13 cellular contexts compared by ENCODE assay signal in the genomic region with DNA sequence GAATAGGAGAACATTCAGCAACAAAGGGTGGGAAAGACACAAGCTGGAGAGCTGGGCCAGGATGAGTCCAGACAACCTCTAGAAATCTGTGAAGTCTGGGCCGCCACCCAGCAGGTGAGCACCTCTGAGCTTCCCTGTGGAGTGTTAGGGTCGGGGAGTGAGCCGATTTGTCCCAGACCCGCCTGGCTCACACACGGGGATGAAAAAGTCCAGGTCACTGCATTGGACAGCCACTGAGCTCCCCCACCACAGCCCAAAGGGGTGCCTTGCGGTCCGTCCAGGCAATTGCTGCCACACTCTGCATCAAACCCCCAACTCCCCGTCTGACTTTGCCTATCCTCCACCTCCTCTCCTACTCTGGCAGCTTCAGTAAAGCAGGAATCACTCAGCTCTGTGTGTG. TPM values are rescaled to one million over a fixed set of nuclear protein-coding genes. Genes with fewer than 3 reads are reported as not detected.
A peak's percentile ranks its signal among the peaks of the same experiment; 100 is the strongest.
DNase-seq lines count a peak whose midpoint lies in the region; ATAC-seq and TF ChIP-seq lines count a peak whose summit lies in the region.
"Had no signal": no experiment of that assay in that cellular context is flagged by ENCODE, and none has a peak within 500 bp of the region (broad histone marks: within the 10 kb centered on the region; RNA-seq: fewer than 3 reads in every experiment).

No MANE protein-coding gene starts in this region.

- no peak overlapping the region for H4K5ac ChIP-seq in mesendoderm (ENCODE audit: low read length)

- no peak overlapping the region for H4K8ac ChIP-seq in mesendoderm (ENCODE audit: low read depth, low read length)

- no peak overlapping the region for H2BK15ac ChIP-seq in mesendoderm (replicated peaks; ENCODE audit: low read depth)

- no peak overlapping the region for H3K9ac ChIP-seq in mesendoderm (ENCODE audit: low read length)

- H3K27ac ChIP-seq in mesendoderm (ENCODE audit: low read depth, low read length) (no peak overlapping the region), RWPE1 (no peak overlapping the region)

- H3K79me2 ChIP-seq in mesendoderm (ENCODE audit: control insufficient read depth, insufficient read depth, low read length), result no peaks in the 10 kb centered on the region

- no peak for TF ChIP-seq CTCF in WTC11 (IDR thresholded peaks at IDR 0.05)
- TF ChIP-seq CTCF in osteocyte (IDR thresholded peaks at IDR 0.05), result no peak
- TF ChIP-seq CTCF in foreskin fibroblast (IDR thresholded peaks at IDR 0.05; ENCODE audit: low read depth, low read length), result no peak
- TF ChIP-seq CTCF in RWPE1 (conservative IDR thresholded peaks at IDR 0.05; ENCODE audit: low read depth), result no peak

- H3K9me3 Mint-ChIP-seq in WTC11, result no peaks in the 10 kb centered on the region
- H3K9me3 Mint-ChIP-seq in osteocyte (ENCODE audit: unreplicated experiment), result peaks cover 4% of the 10 kb centered on the region
- H3K9me3 Mint-ChIP-seq: CD4-positive, alpha-beta memory T cell had no signal

- no peaks in the 10 kb centered on the region for H3K27me3 Mint-ChIP-seq in WTC11 (ENCODE audit: low read depth)
- no peaks in the 10 kb centered on the region for H3K27me3 Mint-ChIP-seq in osteocyte (ENCODE audit: unreplicated experiment)

- DNase-seq in WTC11 (ENCODE audit: low spot score) (no peak), mesendoderm (no peak), osteocyte (ENCODE audit: extremely low spot score, unreplicated experiment) (peak; percentile 71), foreskin fibroblast (no peak), NCI-H1417 (lab: John Stamatoyannopoulos, UW) (no peak), RWPE1 (ENCODE audit: low spot score) (no peak)
- DNase-seq: Calu3; CD4-positive, alpha-beta memory T cell; COR-L47; DND-41; H9 had no signal

- H3K56ac ChIP-seq in mesendoderm (ENCODE audit: low read length), result peak overlapping the region; percentile 34

- H2BK120ac ChIP-seq in mesendoderm (ENCODE audit: low read depth, low read length), result no peak overlapping the region

- no peak overlapping the region for H2AK5ac ChIP-seq in mesendoderm (ENCODE audit: low read length)

- H3K4me1 ChIP-seq in mesendoderm (ENCODE audit: control insufficient read depth, low read depth, low read length), result no peaks in the 10 kb centered on the region

- H3K4me3 ChIP-seq in mesendoderm (ENCODE audit: low read length) (no peak overlapping the region), foreskin fibroblast (ENCODE audit: low read depth in 1 of 2, low read length in 2 of 2) (no peak overlapping the region)

- no peak overlapping the region for H3K4me2 ChIP-seq in mesendoderm (ENCODE audit: low read length)

- H3K27ac Mint-ChIP-seq in WTC11 (peak overlapping the region; percentile 57; the same call in 1 of the 2 replicates), osteocyte (ENCODE audit: unreplicated experiment) (no peak overlapping the region)
- H3K27ac Mint-ChIP-seq: CD4-positive, alpha-beta memory T cell; H9 had no signal

- H3K23ac ChIP-seq in mesendoderm (ENCODE audit: low read length), result no peak overlapping the region

- no peak overlapping the region for H3K4ac ChIP-seq in mesendoderm (ENCODE audit: low read depth, low read length)

- CTCF ChIA-PET in WTC11 (lab: Charles Lee) (interaction anchor here (1.1 to 1.3 kb wide), 3 partner anchors 30 to 73 kb away, joined by 3 to 7 read pairs (median 4); a partner anchor contains a TSS), RWPE1 (lab: Yijun Ruan, JAX) (no interaction called here)

- peaks cover 62% of the 10 kb centered on the region for H3K4me1 Mint-ChIP-seq in WTC11
- peaks cover 17% of the 10 kb centered on the region for H3K4me1 Mint-ChIP-seq in osteocyte (ENCODE audit: unreplicated experiment)
- H3K4me1 Mint-ChIP-seq: CD4-positive, alpha-beta memory T cell had no signal

- no peaks in the 10 kb centered on the region for H3K36me3 ChIP-seq in mesendoderm (ENCODE audit: control insufficient read depth, insufficient read depth, low read length)

- no peak overlapping the region for H3K18ac ChIP-seq in mesendoderm (ENCODE audit: low read length)

- H3K4me3 Mint-ChIP-seq in WTC11 (no peak overlapping the region), osteocyte (ENCODE audit: unreplicated experiment) (no peak overlapping the region)
- H3K4me3 Mint-ChIP-seq: CD4-positive, alpha-beta memory T cell; H9 had no signal

- H2BK5ac ChIP-seq in mesendoderm (ENCODE audit: low read length), result no peak overlapping the region

- H3K79me1 ChIP-seq in mesendoderm (ENCODE audit: low read length), result no peaks in the 10 kb centered on the region

- H3K36me3 Mint-ChIP-seq in WTC11 (no peaks in the 10 kb centered on the region), osteocyte (ENCODE audit: unreplicated experiment) (no peaks in the 10 kb centered on the region)
- H3K36me3 Mint-ChIP-seq: CD4-positive, alpha-beta memory T cell had no signal

- H3K27me3 ChIP-seq in mesendoderm (ENCODE audit: insufficient read depth, low read length, poor library complexity), result no peaks in the 10 kb centered on the region

- no CpG with 5 or more reads among the region's 8 CpGs for WGBS in mesendoderm (ENCODE audit: extremely low coverage, insufficient coverage, low lambda C conversion rate)

- ATAC-seq in WTC11, result no peak
- ATAC-seq: HCT116 had no signal

- POLR2A ChIA-PET in WTC11 (lab: Charles Lee), result interaction anchor here (1.1 to 1.3 kb wide), 2 partner anchors 9 to 38 kb away, joined by 3 to 4 read pairs; a partner anchor contains a TSS
- POLR2A ChIA-PET in RWPE1 (lab: Yijun Ruan, JAX; ENCODE audit: low non-redundant PET), result no interaction called here

TF ChIP-seq in WTC11, 78 proteins besides CTCF, POLR2A, EP300 and RAD21:
- no peak for TF ChIP-seq IRF2 (CRISPR knock-in tag; IDR thresholded peaks at IDR 0.05; ENCODE audit: borderline replicate concordance, low read depth)
- TF ChIP-seq, protein P1, sequence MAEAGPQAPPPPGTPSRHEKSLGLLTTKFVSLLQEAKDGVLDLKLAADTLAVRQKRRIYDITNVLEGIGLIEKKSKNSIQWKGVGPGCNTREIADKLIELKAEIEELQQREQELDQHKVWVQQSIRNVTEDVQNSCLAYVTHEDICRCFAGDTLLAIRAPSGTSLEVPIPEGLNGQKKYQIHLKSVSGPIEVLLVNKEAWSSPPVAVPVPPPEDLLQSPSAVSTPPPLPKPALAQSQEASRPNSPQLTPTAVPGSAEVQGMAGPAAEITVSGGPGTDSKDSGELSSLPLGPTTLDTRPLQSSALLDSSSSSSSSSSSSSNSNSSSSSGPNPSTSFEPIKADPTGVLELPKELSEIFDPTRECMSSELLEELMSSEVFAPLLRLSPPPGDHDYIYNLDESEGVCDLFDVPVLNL (CRISPR knock-in tag; IDR thresholded peaks at IDR 0.05; ENCODE audit: borderline replicate concordance, low read depth), result no peak
- TF ChIP-seq, protein P2, sequence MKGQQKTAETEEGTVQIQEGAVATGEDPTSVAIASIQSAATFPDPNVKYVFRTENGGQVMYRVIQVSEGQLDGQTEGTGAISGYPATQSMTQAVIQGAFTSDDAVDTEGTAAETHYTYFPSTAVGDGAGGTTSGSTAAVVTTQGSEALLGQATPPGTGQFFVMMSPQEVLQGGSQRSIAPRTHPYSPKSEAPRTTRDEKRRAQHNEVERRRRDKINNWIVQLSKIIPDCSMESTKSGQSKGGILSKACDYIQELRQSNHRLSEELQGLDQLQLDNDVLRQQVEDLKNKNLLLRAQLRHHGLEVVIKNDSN (CRISPR knock-in tag; IDR thresholded peaks at IDR 0.05), result no peak
- TF ChIP-seq, protein P3, sequence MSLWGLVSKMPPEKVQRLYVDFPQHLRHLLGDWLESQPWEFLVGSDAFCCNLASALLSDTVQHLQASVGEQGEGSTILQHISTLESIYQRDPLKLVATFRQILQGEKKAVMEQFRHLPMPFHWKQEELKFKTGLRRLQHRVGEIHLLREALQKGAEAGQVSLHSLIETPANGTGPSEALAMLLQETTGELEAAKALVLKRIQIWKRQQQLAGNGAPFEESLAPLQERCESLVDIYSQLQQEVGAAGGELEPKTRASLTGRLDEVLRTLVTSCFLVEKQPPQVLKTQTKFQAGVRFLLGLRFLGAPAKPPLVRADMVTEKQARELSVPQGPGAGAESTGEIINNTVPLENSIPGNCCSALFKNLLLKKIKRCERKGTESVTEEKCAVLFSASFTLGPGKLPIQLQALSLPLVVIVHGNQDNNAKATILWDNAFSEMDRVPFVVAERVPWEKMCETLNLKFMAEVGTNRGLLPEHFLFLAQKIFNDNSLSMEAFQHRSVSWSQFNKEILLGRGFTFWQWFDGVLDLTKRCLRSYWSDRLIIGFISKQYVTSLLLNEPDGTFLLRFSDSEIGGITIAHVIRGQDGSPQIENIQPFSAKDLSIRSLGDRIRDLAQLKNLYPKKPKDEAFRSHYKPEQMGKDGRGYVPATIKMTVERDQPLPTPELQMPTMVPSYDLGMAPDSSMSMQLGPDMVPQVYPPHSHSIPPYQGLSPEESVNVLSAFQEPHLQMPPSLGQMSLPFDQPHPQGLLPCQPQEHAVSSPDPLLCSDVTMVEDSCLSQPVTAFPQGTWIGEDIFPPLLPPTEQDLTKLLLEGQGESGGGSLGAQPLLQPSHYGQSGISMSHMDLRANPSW (CRISPR knock-in tag; conservative IDR thresholded peaks at IDR 0.05; ENCODE audit: low read depth), result no peak
- no peak for TF ChIP-seq NFATC4 (CRISPR knock-in tag; IDR thresholded peaks at IDR 0.05)
- no peak for TF ChIP-seq CREB1 (CRISPR knock-in tag; IDR thresholded peaks at IDR 0.05)
TF ChIP-seq in WTC11: peak in this region for 0.

RNA-seq across cellular contexts. Expression of a gene that starts 38.7 kb away (rescaled TPM):
- total RNA-seq in WTC11 (2021) (6.4 to 8.1 TPM (median 7.9 TPM) in 3 replicates), osteocyte (7.3 and 7.6 TPM in 2 replicates)
- polyA plus RNA-seq in mesendoderm (2013, experiment 1 of 2), result 2.1 TPM
- polyA plus RNA-seq in mesendoderm (2013, experiment 2 of 2), result 2.3 TPM
- total RNA-seq: A172 had no signal
